8 cellular contexts compared by ENCODE assay signal in the genomic region with DNA sequence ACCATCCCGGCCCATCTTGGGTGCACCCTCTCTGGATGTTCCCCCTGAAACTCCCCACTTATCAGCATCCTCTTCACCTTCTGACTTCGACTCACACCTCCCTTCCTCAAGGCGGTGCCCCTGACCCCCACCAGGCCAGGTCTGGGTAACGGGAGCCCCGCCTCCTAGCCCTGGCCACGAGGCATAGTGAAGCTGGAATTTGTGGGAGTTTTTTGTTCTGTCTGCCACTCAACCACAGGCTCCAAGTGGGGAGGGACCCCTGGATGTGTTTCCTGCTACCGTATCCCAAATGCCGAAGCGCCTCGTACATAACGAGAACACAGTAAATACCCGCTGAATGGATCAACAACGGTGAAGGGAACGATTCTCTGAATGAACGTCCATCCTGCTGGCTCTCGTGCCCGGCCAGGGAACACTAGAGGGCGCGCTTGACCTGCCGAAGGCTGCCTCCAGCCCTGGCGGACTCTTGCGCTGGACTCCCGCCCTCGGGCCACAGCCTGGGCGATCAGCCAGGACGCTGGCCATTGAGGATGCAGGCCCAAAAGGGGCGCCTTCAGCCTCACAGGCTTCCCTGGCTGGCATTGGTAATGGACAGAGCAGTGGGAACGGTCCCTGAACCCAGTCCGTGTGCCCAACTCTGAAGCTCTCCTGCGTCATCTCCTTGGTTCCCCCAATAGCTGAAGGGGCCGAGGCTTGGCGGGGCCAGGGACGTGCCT. TPM values are rescaled to one million over a fixed set of nuclear protein-coding genes. Genes with fewer than 3 reads are reported as not detected.
DNase-seq lines count a peak whose midpoint lies in the region; ATAC-seq and TF ChIP-seq lines count a peak whose summit lies in the region.

No MANE protein-coding gene starts in this region.

- no peak overlapping the region for H3K27ac Mint-ChIP-seq in activated CD4-positive, alpha-beta T cell treated with anti-CD3 and anti-CD28 coated beads, Interleukin-2, amount 10 ng/mL, durations not matched to agents 24 days and 14 days

- H3K27me3 Mint-ChIP-seq in activated CD4-positive, alpha-beta T cell treated with anti-CD3 and anti-CD28 coated beads, Interleukin-2, amount 10 ng/mL, durations not matched to agents 24 days and 14 days: no peaks in the 10 kb centered on the region

- ATAC-seq in GM21619 (IDR thresholded peaks at IDR 0.05; ENCODE audit: unreplicated experiment): peak; percentile 78

- peak; percentile 95 for TF ChIP-seq CTCF in liver (IDR thresholded peaks at IDR 0.05; ENCODE audit: low read depth, low read length, missing input control)

- no peaks in the 10 kb centered on the region for H3K36me3 ChIP-seq in liver (ENCODE audit: control insufficient read depth in 4 of 4, insufficient read depth in 3 of 4, low read depth in 1 of 4, low read length in 3 of 4)

- H3K36me3 Mint-ChIP-seq in activated CD4-positive, alpha-beta T cell treated with anti-CD3 and anti-CD28 coated beads, Interleukin-2, amount 10 ng/mL, durations not matched to agents 24 days and 14 days (ENCODE audit: low read depth): no peaks in the 10 kb centered on the region

- H3K9me3 ChIP-seq in liver (ENCODE audit: control insufficient read depth in 4 of 4, low read length in 3 of 4): peaks cover 0 to 7% (median 3%) of the 10 kb centered on the region in 4 donors

- intact Hi-C loops in activated CD4-positive, alpha-beta T cell treated with anti-CD3 and anti-CD28 coated beads, Interleukin-2, amount 10 ng/mL, durations not matched to agents 24 days and 14 days (cut with micrococcal nuclease): loop anchor here (2.0 to 10.0 kb wide), 2 partner anchors 271 to 1215 kb away; no protein-coding TSS in a partner anchor

- peaks cover 10% of the 10 kb centered on the region for H3K9me3 Mint-ChIP-seq in activated CD4-positive, alpha-beta T cell treated with anti-CD3 and anti-CD28 coated beads, Interleukin-2, amount 10 ng/mL, durations not matched to agents 24 days and 14 days

- H3K4me1 Mint-ChIP-seq in activated CD4-positive, alpha-beta T cell treated with anti-CD3 and anti-CD28 coated beads, Interleukin-2, amount 10 ng/mL, durations not matched to agents 24 days and 14 days: peaks cover 5% of the 10 kb centered on the region

- no peaks in the 10 kb centered on the region for H3K27me3 ChIP-seq in liver (ENCODE audit: control insufficient read depth in 4 of 4, insufficient read depth in 4 of 4, low read length in 3 of 4)

- H3K9ac ChIP-seq in liver (ENCODE audit: low read depth in 1 of 2, low read length in 2 of 2): no peak overlapping the region

- H3K4me3 ChIP-seq in liver (ENCODE audit: low read depth in 1 of 3, low read length in 3 of 3): no peak overlapping the region

- no peak overlapping the region for H3K4me3 Mint-ChIP-seq in activated CD4-positive, alpha-beta T cell treated with anti-CD3 and anti-CD28 coated beads, Interleukin-2, amount 10 ng/mL, durations not matched to agents 24 days and 14 days

- H3K4me1 ChIP-seq in liver (ENCODE audit: control insufficient read depth in 4 of 4, insufficient read depth in 4 of 4, low read length in 3 of 4): peaks cover 0 to 10% (median 5%) of the 10 kb centered on the region in 4 donors

- DNase-seq in C1 segment of cervical spinal cord (lab: John Stamatoyannopoulos, UW) (peak in 13 of 14 donors; percentile 40 to 92 (median 80)), NCI-H2196 treated with DMSO at 0.1 percent for 48 hours (lab: John Stamatoyannopoulos, UW; ENCODE audit: unreplicated experiment) (peak; percentile 71), dedifferentiated amniotic fluid mesenchymal stem cell (ENCODE audit: extremely low spot score) (peak; percentile 35), DMS79 (lab: John Stamatoyannopoulos, UW) (no peak)
- peak; percentile 89 for DNase-seq in activated CD4-positive, alpha-beta T cell treated with anti-CD3 and anti-CD28 coated beads, Interleukin-2, amount 10 ng/mL, durations not matched to agents 24 days and 14 days
- DNase-seq in stimulated activated CD4-positive, alpha-beta T cell treated with anti-CD3 and anti-CD28 coated beads, Interleukin-4, amount 100 ng/mL, for 48 hours (ENCODE audit: low read depth in 2 of 2): peak; percentile 61

- WGBS in liver: 22% methylated on average over 33 of the region's 33 CpGs

- TF ChIP-seq RAD21 in liver (IDR thresholded peaks at IDR 0.05): peak; percentile 100

- no peak overlapping the region for H3K27ac ChIP-seq in liver (ENCODE audit: low read depth in 1 of 2, low read length in 2 of 2)

TF ChIP-seq in liver, 16 proteins besides CTCF, POLR2A, EP300 and RAD21:
- no peak for TF ChIP-seq FOXA2 (IDR thresholded peaks at IDR 0.05)
- TF ChIP-seq HNF4G (IDR thresholded peaks at IDR 0.05): peak; percentile 79
- no peak for TF ChIP-seq ATF3 (IDR thresholded peaks at IDR 0.05)
- peak; percentile 40 for TF ChIP-seq NR2F2 (IDR thresholded peaks at IDR 0.05)
- TF ChIP-seq SP1 (IDR thresholded peaks at IDR 0.05): no peak
- no peak for TF ChIP-seq GABPA (IDR thresholded peaks at IDR 0.05 in 1 of 2, conservative IDR thresholded peaks at IDR 0.05 in 1 of 2)
- TF ChIP-seq TAF1 (conservative IDR thresholded peaks at IDR 0.05): no peak
- no peak for TF ChIP-seq JUND (IDR thresholded peaks at IDR 0.05)
- peak; percentile 11 to 60 for TF ChIP-seq RXRA (IDR thresholded peaks at IDR 0.05)
- no peak for TF ChIP-seq EGR1 (IDR thresholded peaks at IDR 0.05; ENCODE audit: low read depth in 2 of 2)
- TF ChIP-seq HNF4A (conservative IDR thresholded peaks at IDR 0.05): peak; percentile 94 to 98
- no peak for TF ChIP-seq REST (IDR thresholded peaks at IDR 0.05)
- no peak for TF ChIP-seq FOXA1 (IDR thresholded peaks at IDR 0.05)
- TF ChIP-seq YY1 (IDR thresholded peaks at IDR 0.05): no peak
- TF ChIP-seq, protein P1, sequence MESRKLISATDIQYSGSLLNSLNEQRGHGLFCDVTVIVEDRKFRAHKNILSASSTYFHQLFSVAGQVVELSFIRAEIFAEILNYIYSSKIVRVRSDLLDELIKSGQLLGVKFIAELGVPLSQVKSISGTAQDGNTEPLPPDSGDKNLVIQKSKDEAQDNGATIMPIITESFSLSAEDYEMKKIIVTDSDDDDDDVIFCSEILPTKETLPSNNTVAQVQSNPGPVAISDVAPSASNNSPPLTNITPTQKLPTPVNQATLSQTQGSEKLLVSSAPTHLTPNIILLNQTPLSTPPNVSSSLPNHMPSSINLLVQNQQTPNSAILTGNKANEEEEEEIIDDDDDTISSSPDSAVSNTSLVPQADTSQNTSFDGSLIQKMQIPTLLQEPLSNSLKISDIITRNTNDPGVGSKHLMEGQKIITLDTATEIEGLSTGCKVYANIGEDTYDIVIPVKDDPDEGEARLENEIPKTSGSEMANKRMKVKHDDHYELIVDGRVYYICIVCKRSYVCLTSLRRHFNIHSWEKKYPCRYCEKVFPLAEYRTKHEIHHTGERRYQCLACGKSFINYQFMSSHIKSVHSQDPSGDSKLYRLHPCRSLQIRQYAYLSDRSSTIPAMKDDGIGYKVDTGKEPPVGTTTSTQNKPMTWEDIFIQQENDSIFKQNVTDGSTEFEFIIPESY (IDR thresholded peaks at IDR 0.05): no peak

RNA-seq across cellular contexts. Expression of gene PHYKPL, which starts 47.3 kb away (rescaled TPM):
- 77.8 and 85.9 TPM in 2 replicates for total RNA-seq in activated CD4-positive, alpha-beta T cell treated with anti-CD3 and anti-CD28 coated beads, Interleukin-2, amount 10 ng/mL, durations not matched to agents 24 days and 14 days
- total RNA-seq in liver: 100 to 1,000 TPM in 1 of 2 donors, 10 to 100 TPM in 1; 25.6 to 103 TPM
- polyA plus RNA-seq in liver: 10 to 100 TPM; 38.3 to 51.7 TPM
